ENCODE assay signal across 15 cellular contexts in genomic region chr5:56833325-56833724, GRCh38.
DNase-seq lines count a peak whose midpoint lies in the region; ATAC-seq lines count a peak whose summit lies in the region.
"Had no signal": no experiment of that assay in that cellular context is flagged by ENCODE, and none has a peak within 500 bp of the region (broad histone marks: within the 10 kb centered on the region; RNA-seq: fewer than 3 reads in every experiment).

No MANE protein-coding gene starts in this region.

- no peak overlapping the region for H3K27ac Mint-ChIP-seq in activated naive CD4-positive, alpha-beta T cell treated with anti-CD3 and anti-CD28 coated beads, Interleukin-2, amount 10 ng/mL, durations not matched to agents 7 days and 5 days
- H3K27ac Mint-ChIP-seq in effector memory CD8-positive, alpha-beta T cell = peak overlapping the region; percentile 63 to 81
- peak overlapping the region; percentile 55 for H3K27ac Mint-ChIP-seq in stimulated activated effector memory CD8-positive, alpha-beta T cell treated with anti-CD3 and anti-CD28 coated beads, Interleukin-12 subunit alpha, Interleukin-12 subunit beta, amount 100 ng/mL, for 72 hours

- peaks cover 92% of the 10 kb centered on the region for H3K4me1 Mint-ChIP-seq in activated naive CD4-positive, alpha-beta T cell treated with anti-CD3 and anti-CD28 coated beads, Interleukin-2, amount 10 ng/mL, durations not matched to agents 7 days and 5 days
- H3K4me1 Mint-ChIP-seq in effector memory CD8-positive, alpha-beta T cell (ENCODE audit: low read depth in 2 of 2) = peaks cover 61 to 74% of the 10 kb centered on the region in 2 donors
- H3K4me1 Mint-ChIP-seq in stimulated activated effector memory CD8-positive, alpha-beta T cell treated with anti-CD3 and anti-CD28 coated beads, Interleukin-12 subunit alpha, Interleukin-12 subunit beta, amount 100 ng/mL, for 72 hours = peaks cover 89% of the 10 kb centered on the region

- peak; percentile 15 for DNase-seq in activated naive CD4-positive, alpha-beta T cell treated with Interleukin-2 at 50 U/mL for 16 hours
- no peak for DNase-seq in activated naive CD4-positive, alpha-beta T cell treated with anti-CD3 and anti-CD28 coated beads, Interleukin-2, amount 10 ng/mL, durations not matched to agents 7 days and 5 days
- DNase-seq in NCI-H146 treated with DMSO at 0.1 percent for 48 hours (lab: John Stamatoyannopoulos, UW; ENCODE audit: unreplicated experiment) (peak; percentile 65), HK-2 (ENCODE audit: unreplicated experiment) (no peak)
- DNase-seq in effector memory CD8-positive, alpha-beta T cell = no peak
- DNase-seq in stimulated activated effector memory CD8-positive, alpha-beta T cell treated with anti-CD3 and anti-CD28 coated beads, Interleukin-12 subunit alpha, Interleukin-12 subunit beta, amount 100 ng/mL, for 72 hours (ENCODE audit: low spot score in 2 of 2) = no peak
- DNase-seq: brain microvascular endothelial cell, C1 segment of cervical spinal cord, HCEC 1CT, hippocampal formation, MG63, midbrain had no signal

- no peaks in the 10 kb centered on the region for H3K27me3 Mint-ChIP-seq in activated naive CD4-positive, alpha-beta T cell treated with anti-CD3 and anti-CD28 coated beads, Interleukin-2, amount 10 ng/mL, durations not matched to agents 7 days and 5 days
- H3K27me3 Mint-ChIP-seq in effector memory CD8-positive, alpha-beta T cell = no peaks in the 10 kb centered on the region
- H3K27me3 Mint-ChIP-seq: type B pancreatic cell had no signal

- no peak for ATAC-seq in effector memory CD8-positive, alpha-beta T cell (replicated peaks)
- ATAC-seq in stimulated activated effector memory CD8-positive, alpha-beta T cell treated with anti-CD3 and anti-CD28 coated beads, Interleukin-12 subunit alpha, Interleukin-12 subunit beta, amount 100 ng/mL, for 72 hours = no peak
- ATAC-seq in HG03565 (IDR thresholded peaks at IDR 0.05; ENCODE audit: unreplicated experiment) (no peak), GM21526 (IDR thresholded peaks at IDR 0.05; ENCODE audit: low FRiP score, unreplicated experiment) (no peak)

- H3K4me3 Mint-ChIP-seq in activated naive CD4-positive, alpha-beta T cell treated with anti-CD3 and anti-CD28 coated beads, Interleukin-2, amount 10 ng/mL, durations not matched to agents 7 days and 5 days = no peak overlapping the region
- H3K4me3 Mint-ChIP-seq in effector memory CD8-positive, alpha-beta T cell = peak overlapping the region in 1 of 2 donors; percentile 19
- H3K4me3 Mint-ChIP-seq in stimulated activated effector memory CD8-positive, alpha-beta T cell treated with anti-CD3 and anti-CD28 coated beads, Interleukin-12 subunit alpha, Interleukin-12 subunit beta, amount 100 ng/mL, for 72 hours = no peak overlapping the region

- CTCF ChIA-PET in activated naive CD4-positive, alpha-beta T cell treated with anti-CD3 and anti-CD28 coated beads, Interleukin-2, amount 10 ng/mL, durations not matched to agents 7 days and 5 days (lab: Charles Lee) = interaction anchor here (0.7 to 7.7 kb wide), 2 partner anchors 563 to 575 kb away, joined by 3 to 141 read pairs; no protein-coding TSS in a partner anchor

- no peaks in the 10 kb centered on the region for H3K9me3 Mint-ChIP-seq in activated naive CD4-positive, alpha-beta T cell treated with anti-CD3 and anti-CD28 coated beads, Interleukin-2, amount 10 ng/mL, durations not matched to agents 7 days and 5 days
- H3K9me3 Mint-ChIP-seq in effector memory CD8-positive, alpha-beta T cell = no peaks in the 10 kb centered on the region
- no peaks in the 10 kb centered on the region for H3K9me3 Mint-ChIP-seq in stimulated activated effector memory CD8-positive, alpha-beta T cell treated with anti-CD3 and anti-CD28 coated beads, Interleukin-12 subunit alpha, Interleukin-12 subunit beta, amount 100 ng/mL, for 72 hours
- H3K9me3 Mint-ChIP-seq: type B pancreatic cell had no signal

- H3K36me3 Mint-ChIP-seq in activated naive CD4-positive, alpha-beta T cell treated with anti-CD3 and anti-CD28 coated beads, Interleukin-2, amount 10 ng/mL, durations not matched to agents 7 days and 5 days = peaks cover 21% of the 10 kb centered on the region
- H3K36me3 Mint-ChIP-seq in effector memory CD8-positive, alpha-beta T cell (ENCODE audit: insufficient read depth) = peaks cover 5% of the 10 kb centered on the region
- no peaks in the 10 kb centered on the region for H3K36me3 Mint-ChIP-seq in stimulated activated effector memory CD8-positive, alpha-beta T cell treated with anti-CD3 and anti-CD28 coated beads, Interleukin-12 subunit alpha, Interleukin-12 subunit beta, amount 100 ng/mL, for 72 hours
- H3K36me3 Mint-ChIP-seq: type B pancreatic cell had no signal

Comparison
In these comparisons a context has a peak if more than half of its experiments do, and no peak if none do; other contexts are left out.
1. DNase-seq: peak in activated naive CD4-positive, alpha-beta T cell treated with Interleukin-2 at 50 U/mL for 16 hours (single experiment) and NCI-H146 treated with DMSO at 0.1 percent for 48 hours (single experiment); none in activated naive CD4-positive, alpha-beta T cell treated with anti-CD3 and anti-CD28 coated beads, Interleukin-2, amount 10 ng/mL, durations not matched to agents 7 days and 5 days (single experiment), effector memory CD8-positive, alpha-beta T cell (0 of 3), stimulated activated effector memory CD8-positive, alpha-beta T cell treated with anti-CD3 and anti-CD28 coated beads, Interleukin-12 subunit alpha, Interleukin-12 subunit beta, amount 100 ng/mL, for 72 hours (0 of 2) and HK-2 (single experiment).